In genomic region chr2:31333527-31334183, GRCh38 we compare ENCODE assay signal across 8 cellular contexts.
DNase-seq lines count a peak whose midpoint lies in the region; ATAC-seq and TF ChIP-seq lines count a peak whose summit lies in the region.

No MANE protein-coding gene starts in this region.

- peak; percentile 91 for ATAC-seq in GM18517 (IDR thresholded peaks at IDR 0.05; ENCODE audit: unreplicated experiment)
- ATAC-seq in HG03103 (IDR thresholded peaks at IDR 0.05; ENCODE audit: low read depth, unreplicated experiment) = peak; percentile 65
- ATAC-seq in activated CD4-positive, alpha-beta T cell treated with anti-CD3 and anti-CD28 coated beads for 36 hours = peak; percentile 93

- intact Hi-C loops in activated CD4-positive, alpha-beta T cell treated with anti-CD3 and anti-CD28 coated beads for 36 hours (cut with DNase I, micrococcal nuclease) = loop anchor here (1.0 to 10.0 kb wide), 8 partner anchors 100 to 1169 kb away; partner anchors contain the start of genes EHD3 (in 1 of the 2) and GALNT14 (in 1 of the 2)

- H3K4me3 ChIP-seq in AG04449 (ENCODE audit: low read depth, low read length) (no peak overlapping the region), choroid plexus epithelial cell (ENCODE audit: low read depth, low read length) (no peak overlapping the region), liver (ENCODE audit: low read depth in 1 of 3, low read length in 3 of 3) (no peak overlapping the region)

- H3K9ac ChIP-seq in liver (ENCODE audit: low read depth in 1 of 2, low read length in 2 of 2) = no peak overlapping the region

- H3K4me1 Mint-ChIP-seq in activated CD4-positive, alpha-beta T cell treated with anti-CD3 and anti-CD28 coated beads for 36 hours = no peaks in the 10 kb centered on the region

- no peaks in the 10 kb centered on the region for H3K27me3 Mint-ChIP-seq in activated CD4-positive, alpha-beta T cell treated with anti-CD3 and anti-CD28 coated beads for 36 hours

- no peaks in the 10 kb centered on the region for H3K36me3 Mint-ChIP-seq in activated CD4-positive, alpha-beta T cell treated with anti-CD3 and anti-CD28 coated beads for 36 hours (ENCODE audit: low read depth)

- H3K36me3 ChIP-seq in liver (ENCODE audit: control insufficient read depth in 4 of 4, insufficient read depth in 3 of 4, low read depth in 1 of 4, low read length in 3 of 4) = peaks cover 0 to 24% (median 11%) of the 10 kb centered on the region in 4 donors

- no peak overlapping the region for H3K27ac ChIP-seq in liver (ENCODE audit: low read depth in 1 of 2, low read length in 2 of 2)

- WGBS in liver = 32% methylated on average over 8 of the region's 8 CpGs

- no peaks in the 10 kb centered on the region for H3K9me3 ChIP-seq in liver (ENCODE audit: control insufficient read depth in 4 of 4, low read length in 3 of 4)

- no peaks in the 10 kb centered on the region for H3K27me3 ChIP-seq in liver (ENCODE audit: control insufficient read depth in 4 of 4, insufficient read depth in 4 of 4, low read length in 3 of 4)

- no peak overlapping the region for H3K4me3 Mint-ChIP-seq in activated CD4-positive, alpha-beta T cell treated with anti-CD3 and anti-CD28 coated beads for 36 hours

- POLR2A ChIA-PET in AG04449 (lab: Yijun Ruan, JAX) = interaction anchor here (1.2 kb wide), 1 partner anchor 100 kb away, joined by 3 read pairs; the partner anchor contains the start of gene EHD3
- POLR2A ChIA-PET in activated CD4-positive, alpha-beta T cell treated with anti-CD3 and anti-CD28 coated beads for 36 hours (lab: Charles Lee) = no interaction called here

- peaks cover 0 to 8% (median 1%) of the 10 kb centered on the region in 4 donors for H3K4me1 ChIP-seq in liver (ENCODE audit: control insufficient read depth in 4 of 4, insufficient read depth in 4 of 4, low read length in 3 of 4)

- H3K27ac Mint-ChIP-seq in activated CD4-positive, alpha-beta T cell treated with anti-CD3 and anti-CD28 coated beads for 36 hours = no peak overlapping the region

- DNase-seq in AG04449 (ENCODE audit: low read depth, low spot score) (no peak), NCI-H2227 treated with DMSO at 0.1 percent for 48 hours (lab: John Stamatoyannopoulos, UW) (peak; percentile 66), choroid plexus epithelial cell (ENCODE audit: low read depth) (peak; percentile 93)
- DNase-seq in activated CD4-positive, alpha-beta T cell treated with anti-CD3 and anti-CD28 coated beads for 36 hours = peak; percentile 87
- DNase-seq in stimulated activated CD4-positive, alpha-beta T cell treated with anti-CD3 and anti-CD28 coated beads, TNF-alpha, amount 100 ng/mL, for 24 hours (ENCODE audit: low read depth in 3 of 3) = peak; percentile 51 to 76 (median 64)

- TF ChIP-seq CTCF in AG04449 (IDR thresholded peaks at IDR 0.05; ENCODE audit: insufficient read depth, low read length, missing control alignments) = peak; percentile 82
- peak; percentile 100 for TF ChIP-seq CTCF in choroid plexus epithelial cell (conservative IDR thresholded peaks at IDR 0.05; ENCODE audit: low read depth, low read length)
- TF ChIP-seq CTCF in liver (IDR thresholded peaks at IDR 0.05; ENCODE audit: low read depth, low read length, missing input control) = peak; percentile 97

- CTCF ChIA-PET in AG04449 (lab: Yijun Ruan, JAX) = interaction anchor here (0.6 to 7.9 kb wide), 65 partner anchors 9 to 1168 kb away, joined by 3 to 102 read pairs (median 4); partner anchors contain the start of genes CAPN14, EHD3 and GALNT14
- CTCF ChIA-PET in activated CD4-positive, alpha-beta T cell treated with anti-CD3 and anti-CD28 coated beads for 36 hours (lab: Charles Lee) = interaction anchor here (0.6 to 6.0 kb wide), 33 partner anchors 9 to 953 kb away, joined by 3 to 68 read pairs (median 4); partner anchors contain the start of genes EHD3 and GALNT14

- TF ChIP-seq RAD21 in liver (IDR thresholded peaks at IDR 0.05) = peak; percentile 99 to 100

- no peaks in the 10 kb centered on the region for H3K9me3 Mint-ChIP-seq in activated CD4-positive, alpha-beta T cell treated with anti-CD3 and anti-CD28 coated beads for 36 hours (ENCODE audit: low read depth)

TF ChIP-seq in liver, 16 proteins besides CTCF, POLR2A, EP300 and RAD21:
- TF ChIP-seq GABPA (IDR thresholded peaks at IDR 0.05 in 1 of 2, conservative IDR thresholded peaks at IDR 0.05 in 1 of 2) (no peak), FOXA2 (IDR thresholded peaks at IDR 0.05) (peak; percentile 22)
